In genomic region chr1:221306239-221306638, GRCh38 we compare ENCODE assay signal across 32 cellular contexts.
"Had no signal": no experiment of that assay in that cellular context is flagged by ENCODE, and none has a peak within 500 bp of the region (broad histone marks: within the 10 kb centered on the region; RNA-seq: fewer than 3 reads in every experiment).

No MANE protein-coding gene starts in this region.

- H3K36me3 ChIP-seq: adrenal gland, brain microvascular endothelial cell, breast epithelium, WERI-Rb-1 had no signal

- H3K4me3 ChIP-seq: adrenal gland, body of pancreas, breast epithelium had no signal

- H3K9me3 Mint-ChIP-seq: activated CD4-positive, alpha-beta T cell treated with anti-CD3 and anti-CD28 coated beads, Interleukin-2, amount 10 ng/mL, durations not matched to agents 24 days and 14 days; activated CD8-positive, alpha-beta T cell treated with anti-CD3 and anti-CD28 coated beads for 36 hours; activated T-cell treated with anti-CD3 and anti-CD28 coated beads, Interleukin-2, amount 50 U/mL, for 4 hours; activated T-helper 1 cell treated with anti-CD3 and anti-CD28 coated beads, Interleukin-12 subunit alpha, Interleukin-12 subunit beta, Interleukin-2, Interleukin-4 antibody, amounts not matched to agents 30 ng/mL and 10 ng/mL and 1 ng/mL, durations not matched to agents 14 hours and 24 hours and 36 hours; activated T-helper 17 cell treated with anti-CD3 and anti-CD28 coated beads, Interleukin-2, amount 50 U/mL, for 72 hours had no signal

- DNase-seq: activated B cell treated with CpG ODN at 0.5 μM for 24 hours; activated CD4-positive, alpha-beta memory T cell treated with anti-CD3 and anti-CD28 coated beads for 36 hours; activated CD4-positive, alpha-beta T cell treated with anti-CD3 and anti-CD28 coated beads for 4 hours; activated CD4-positive, alpha-beta T cell treated with anti-CD3 and anti-CD28 coated beads, Interleukin-2, amount 10 ng/mL, durations not matched to agents 24 days and 14 days; activated CD4-positive, alpha-beta T cell treated with anti-CD3 and anti-CD28 coated beads, Interleukin-2, amount 50 U/mL, for 1 hour; activated CD4-positive, alpha-beta T cell treated with anti-CD3 and anti-CD28 coated beads, Interleukin-2, amount 50 U/mL, for 4 hours; activated CD4-positive, CD25-positive, alpha-beta regulatory T cell treated with anti-CD3 and anti-CD28 coated beads, Interleukin-2, amount 50 U/mL, for 72 hours; activated CD8-positive, alpha-beta memory T cell treated with anti-CD3 and anti-CD28 coated beads, Interleukin-2, amount 50 U/mL, for 4 hours; activated CD8-positive, alpha-beta T cell treated with anti-CD3 and anti-CD28 coated beads for 36 hours; activated effector memory CD4-positive, alpha-beta T cell treated with anti-CD3 and anti-CD28 coated beads, Interleukin-2, amount 50 U/mL, for 16 hours; activated gamma-delta T cell treated with Interleukin-2 at 50 U/mL for 16 hours; activated naive CD4-positive, alpha-beta T cell; activated naive CD4-positive, alpha-beta T cell treated with anti-CD3 and anti-CD28 coated beads for 36 hours; activated naive CD4-positive, alpha-beta T cell treated with anti-CD3 and anti-CD28 coated beads, Interleukin-2, amount 50 U/mL, for 16 hours; activated naive CD8-positive, alpha-beta T cell treated with anti-CD3 and anti-CD28 coated beads for 36 hours; activated T-cell treated with anti-CD3 and anti-CD28 coated beads for 4 hours; activated T-cell treated with anti-CD3 and anti-CD28 coated beads, Interleukin-2, amount 50 U/mL, for 1 hour; activated T-cell treated with anti-CD3 and anti-CD28 coated beads, Interleukin-2, amount 50 U/mL, for 4 hours; activated T-cell treated with anti-CD3 and anti-CD28 coated beads, Interleukin-2, amount 50 U/mL, for 72 hours; adrenal gland; amniotic stem cell; aorta; body of pancreas; brain microvascular endothelial cell; central memory CD4-positive, alpha-beta T cell; T-cell; T-helper 17 cell had no signal

- H3K27ac ChIP-seq: adrenal gland, body of pancreas, brain microvascular endothelial cell, breast epithelium, WERI-Rb-1 had no signal

- H3K27me3 ChIP-seq: adrenal gland, body of pancreas, brain microvascular endothelial cell, breast epithelium had no signal

- H3K4me3 Mint-ChIP-seq: activated B cell treated with CpG ODN at 0.5 μM for 24 hours; activated CD4-positive, alpha-beta memory T cell treated with anti-CD3 and anti-CD28 coated beads for 36 hours; activated CD4-positive, alpha-beta T cell treated with anti-CD3 and anti-CD28 coated beads, Interleukin-2, amount 10 ng/mL, durations not matched to agents 24 days and 14 days; activated CD8-positive, alpha-beta T cell treated with anti-CD3 and anti-CD28 coated beads for 36 hours; activated naive CD4-positive, alpha-beta T cell treated with anti-CD3 and anti-CD28 coated beads for 36 hours; activated naive CD8-positive, alpha-beta T cell treated with anti-CD3 and anti-CD28 coated beads for 36 hours; activated T-cell treated with anti-CD3 and anti-CD28 coated beads, Interleukin-2, amount 50 U/mL, for 4 hours; activated T-cell treated with anti-CD3 and anti-CD28 coated beads, Interleukin-2, amount 50 U/mL, for 72 hours; activated T-helper 1 cell treated with anti-CD3 and anti-CD28 coated beads, Interleukin-12 subunit alpha, Interleukin-12 subunit beta, Interleukin-2, Interleukin-4 antibody, amounts not matched to agents 30 ng/mL and 10 ng/mL and 1 ng/mL, durations not matched to agents 14 hours and 24 hours and 36 hours; activated T-helper 17 cell treated with anti-CD3 and anti-CD28 coated beads, Interleukin-2, amount 50 U/mL, for 72 hours; T-cell; T-helper 17 cell had no signal

- H3K4me1 ChIP-seq: adrenal gland, body of pancreas, breast epithelium had no signal

- H3K27ac Mint-ChIP-seq: activated B cell treated with CpG ODN at 0.5 μM for 24 hours; activated CD4-positive, alpha-beta memory T cell treated with anti-CD3 and anti-CD28 coated beads for 36 hours; activated CD4-positive, alpha-beta T cell treated with anti-CD3 and anti-CD28 coated beads, Interleukin-2, amount 10 ng/mL, durations not matched to agents 24 days and 14 days; activated CD8-positive, alpha-beta T cell treated with anti-CD3 and anti-CD28 coated beads for 36 hours; activated naive CD4-positive, alpha-beta T cell treated with anti-CD3 and anti-CD28 coated beads for 36 hours; activated naive CD4-positive, alpha-beta T cell treated with anti-CD3 and anti-CD28 coated beads, Interleukin-2, amount 50 U/mL, for 72 hours; activated naive CD8-positive, alpha-beta T cell treated with anti-CD3 and anti-CD28 coated beads for 36 hours; activated T-cell treated with anti-CD3 and anti-CD28 coated beads, Interleukin-2, amount 50 U/mL, for 72 hours; activated T-helper 1 cell treated with anti-CD3 and anti-CD28 coated beads, Interleukin-12 subunit alpha, Interleukin-12 subunit beta, Interleukin-2, Interleukin-4 antibody, amounts not matched to agents 30 ng/mL and 10 ng/mL and 1 ng/mL, durations not matched to agents 14 hours and 24 hours and 36 hours; activated T-helper 17 cell treated with anti-CD3 and anti-CD28 coated beads, Interleukin-2, amount 50 U/mL, for 72 hours; T-cell; T-helper 17 cell had no signal

- H3K4me1 Mint-ChIP-seq: activated B cell treated with CpG ODN at 0.5 μM for 24 hours; activated CD4-positive, alpha-beta T cell treated with anti-CD3 and anti-CD28 coated beads, Interleukin-2, amount 10 ng/mL, durations not matched to agents 24 days and 14 days; activated naive CD8-positive, alpha-beta T cell treated with anti-CD3 and anti-CD28 coated beads for 36 hours; activated T-helper 17 cell treated with anti-CD3 and anti-CD28 coated beads, Interleukin-2, amount 50 U/mL, for 72 hours; T-cell; T-helper 17 cell had no signal

- H3K36me3 Mint-ChIP-seq: activated CD4-positive, alpha-beta memory T cell treated with anti-CD3 and anti-CD28 coated beads for 36 hours; activated naive CD4-positive, alpha-beta T cell treated with anti-CD3 and anti-CD28 coated beads, Interleukin-2, amount 50 U/mL, for 72 hours; activated naive CD8-positive, alpha-beta T cell treated with anti-CD3 and anti-CD28 coated beads for 36 hours; T-cell had no signal

- H3K9me3 ChIP-seq: adrenal gland, body of pancreas, breast epithelium had no signal
